8 cellular contexts compared by ENCODE assay signal in the genomic region with DNA sequence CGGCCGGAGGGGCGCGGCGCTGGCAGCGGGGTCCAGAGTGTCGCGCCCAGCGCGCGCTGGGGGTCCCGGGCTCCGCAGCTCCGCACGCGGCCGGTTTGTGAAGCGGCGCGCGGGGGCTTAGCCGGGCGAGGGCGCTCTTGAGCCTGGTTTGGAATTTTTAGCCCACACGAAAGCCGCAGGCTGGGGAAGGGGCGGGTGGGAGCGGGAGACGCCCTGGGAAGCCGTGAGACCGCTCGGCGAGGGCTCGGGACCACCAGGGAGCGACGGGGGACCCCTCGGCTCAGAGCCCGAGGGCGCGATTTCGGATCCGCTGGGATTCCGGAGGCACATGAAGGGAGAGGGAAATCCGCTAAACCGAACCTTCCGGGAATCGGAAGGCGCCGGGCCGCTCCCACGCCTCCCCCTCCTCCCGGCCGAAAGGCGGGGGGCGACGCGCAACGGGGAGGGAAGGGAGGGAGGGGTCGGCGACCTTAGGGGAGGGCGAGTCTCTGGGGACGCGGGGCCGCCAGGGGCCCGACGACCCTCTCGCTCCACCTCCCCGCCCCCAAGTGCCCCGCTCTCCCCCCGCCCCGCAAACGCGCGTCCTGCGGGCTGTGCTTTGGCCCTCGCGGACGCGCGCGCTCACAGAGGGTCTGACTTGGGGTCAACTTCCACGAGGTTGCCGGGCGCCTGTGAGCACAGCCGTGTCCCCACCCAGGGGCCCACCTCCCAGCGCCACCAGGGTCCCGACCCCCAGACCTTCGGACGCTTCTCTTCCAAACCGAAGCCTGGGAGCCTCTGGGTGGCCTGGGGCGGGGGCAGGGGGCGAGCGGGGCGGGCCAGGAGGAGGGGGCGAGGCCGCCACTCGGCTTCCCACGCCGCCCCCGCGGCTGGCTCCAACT. TPM values are rescaled to one million over a fixed set of nuclear protein-coding genes. Genes with fewer than 3 reads are reported as not detected.
DNase-seq lines count a peak whose midpoint lies in the region; ATAC-seq and TF ChIP-seq lines count a peak whose summit lies in the region.

No MANE protein-coding gene starts in this region.

- H3K9me3 ChIP-seq in iPS-18a (ENCODE audit: control insufficient read depth, low read depth, low read length) (no peaks in the 10 kb centered on the region), skeletal muscle tissue (ENCODE audit: control insufficient read depth in 3 of 3, low read length in 3 of 3) (peaks cover 0 to 3% (median 0%) of the 10 kb centered on the region in 3 donors)

- H3K36me3 ChIP-seq in iPS-18a (ENCODE audit: control insufficient read depth, low read depth, low read length) (no peaks in the 10 kb centered on the region), skeletal muscle tissue (ENCODE audit: control insufficient read depth in 3 of 3, insufficient read depth in 3 of 3, low read length in 3 of 3) (no peaks in the 10 kb centered on the region)

- H3K4me3 ChIP-seq in HL-60 (replicated peaks; ENCODE audit: insufficient read depth, low read length) (peak overlapping the region; percentile 47), iPS-18a (ENCODE audit: low read length) (peak overlapping the region; percentile 64), skeletal muscle tissue (ENCODE audit: low read length in 3 of 3) (peak overlapping the region in 2 of 3 donors; percentile 61 to 63)

- TF ChIP-seq CTCF in CD14-positive monocyte (IDR thresholded peaks at IDR 0.05), result peak; percentile 63
- TF ChIP-seq CTCF in HL-60 (IDR thresholded peaks at IDR 0.05; ENCODE audit: insufficient read depth, low read length), result peak; percentile 34
- peak; percentile 88 to 96 for TF ChIP-seq CTCF in brain (conservative IDR thresholded peaks at IDR 0.05)

- H3K27me3 Mint-ChIP-seq in CD14-positive monocyte (ENCODE audit: low read depth in 3 of 3), result peaks cover 53 to 88% (median 69%) of the 10 kb centered on the region in 3 donors
- H3K27me3 Mint-ChIP-seq in brain, result peaks cover 30% of the 10 kb centered on the region

- no peak overlapping the region for H3K9ac ChIP-seq in iPS-18a (ENCODE audit: low read length)
- peak overlapping the region in 2 of 3 donors; percentile 38 to 60 for H3K9ac ChIP-seq in skeletal muscle tissue (ENCODE audit: low read depth in 1 of 3, low read length in 3 of 3)

- H3K4me1 Mint-ChIP-seq in CD14-positive monocyte (peaks cover 7% of the 10 kb centered on the region), brain (peaks cover 17% of the 10 kb centered on the region)

- peak overlapping the region; percentile 56 to 73 for H3K4me3 Mint-ChIP-seq in CD14-positive monocyte
- H3K4me3 Mint-ChIP-seq in brain, result peak overlapping the region; percentile 63 to 76 (median 73)

- H3K4me1 ChIP-seq in iPS-18a (ENCODE audit: control insufficient read depth, low read depth, low read length) (no peaks in the 10 kb centered on the region), skeletal muscle tissue (ENCODE audit: control insufficient read depth in 3 of 3, insufficient read depth in 3 of 3, low read length in 3 of 3) (peaks cover 0 to 7% (median 5%) of the 10 kb centered on the region in 3 donors)

- H3K27me3 ChIP-seq in HL-60 (ENCODE audit: insufficient read depth, poor library complexity, severe bottlenecking) (peaks cover 39% of the 10 kb centered on the region), iPS-18a (ENCODE audit: control insufficient read depth, insufficient read depth, low read length) (peaks cover 78% of the 10 kb centered on the region), skeletal muscle tissue (ENCODE audit: control insufficient read depth in 3 of 3, insufficient read depth in 3 of 3, low read length in 3 of 3) (peaks cover 38 to 49% (median 41%) of the 10 kb centered on the region in 3 donors)

- H3K9me3 Mint-ChIP-seq in CD14-positive monocyte, result peaks cover 6 to 21% (median 10%) of the 10 kb centered on the region in 7 donors
- peaks cover 0 to 7% (median 4%) of the 10 kb centered on the region in 5 experiments for H3K9me3 Mint-ChIP-seq in brain

- H3K27ac Mint-ChIP-seq in CD14-positive monocyte (no peak overlapping the region), brain (peak overlapping the region in 1 of 5 experiments; percentile 70)

- ATAC-seq in SK-N-SH treated with all-trans-retinoic acid at 6 μM for 48 hours, result peak; percentile 67
- ATAC-seq in GM21576 (IDR thresholded peaks at IDR 0.05; ENCODE audit: unreplicated experiment), result no peak
- ATAC-seq in GM21723 (IDR thresholded peaks at IDR 0.05; ENCODE audit: unreplicated experiment), result no peak

- H3K27ac ChIP-seq in HL-60 (replicated peaks) (no peak overlapping the region), iPS-18a (ENCODE audit: low read length) (no peak overlapping the region), skeletal muscle tissue (ENCODE audit: low read depth, low read length) (no peak overlapping the region)

- no peaks in the 10 kb centered on the region for H3K36me3 Mint-ChIP-seq in CD14-positive monocyte
- H3K36me3 Mint-ChIP-seq in brain, result no peaks in the 10 kb centered on the region

- intact Hi-C loops in CD14-positive monocyte (cut with micrococcal nuclease), result loop anchor here (5.0 to 10.0 kb wide), 2 partner anchors 680 to 682 kb away; no protein-coding TSS in a partner anchor

- DNase-seq in CD14-positive monocyte (ENCODE audit: low spot score) (peak; percentile 34), HL-60 (ENCODE audit: low read depth in 1 of 2, low spot score in 1 of 2) (peak; percentile 16 to 35)

TF ChIP-seq in SK-N-SH treated with all-trans-retinoic acid at 6 μM for 48 hours, 23 proteins besides CTCF, POLR2A, EP300 and RAD21 (continues in another document):
- TF ChIP-seq CSDC2 (CRISPR knock-in tag; IDR thresholded peaks at IDR 0.05), result no peak
- TF ChIP-seq OSR1 (CRISPR knock-in tag; IDR thresholded peaks at IDR 0.05), result no peak
- TF ChIP-seq, protein P1, sequence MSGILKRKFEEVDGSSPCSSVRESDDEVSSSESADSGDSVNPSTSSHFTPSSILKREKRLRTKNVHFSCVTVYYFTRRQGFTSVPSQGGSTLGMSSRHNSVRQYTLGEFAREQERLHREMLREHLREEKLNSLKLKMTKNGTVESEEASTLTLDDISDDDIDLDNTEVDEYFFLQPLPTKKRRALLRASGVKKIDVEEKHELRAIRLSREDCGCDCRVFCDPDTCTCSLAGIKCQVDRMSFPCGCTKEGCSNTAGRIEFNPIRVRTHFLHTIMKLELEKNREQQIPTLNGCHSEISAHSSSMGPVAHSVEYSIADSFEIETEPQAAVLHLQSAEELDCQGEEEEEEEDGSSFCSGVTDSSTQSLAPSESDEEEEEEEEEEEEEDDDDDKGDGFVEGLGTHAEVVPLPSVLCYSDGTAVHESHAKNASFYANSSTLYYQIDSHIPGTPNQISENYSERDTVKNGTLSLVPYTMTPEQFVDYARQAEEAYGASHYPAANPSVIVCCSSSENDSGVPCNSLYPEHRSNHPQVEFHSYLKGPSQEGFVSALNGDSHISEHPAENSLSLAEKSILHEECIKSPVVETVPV (CRISPR knock-in tag; IDR thresholded peaks at IDR 0.05), result no peak
- TF ChIP-seq BACH2 (CRISPR knock-in tag; IDR thresholded peaks at IDR 0.05; ENCODE audit: borderline replicate concordance), result no peak
- TF ChIP-seq GLIS3 (CRISPR knock-in tag; IDR thresholded peaks at IDR 0.05), result no peak
- no peak for TF ChIP-seq RARB (CRISPR knock-in tag; IDR thresholded peaks at IDR 0.05)
- no peak for TF ChIP-seq ISL1 (CRISPR knock-in tag; IDR thresholded peaks at IDR 0.05)
- TF ChIP-seq ZNF70 (CRISPR knock-in tag; IDR thresholded peaks at IDR 0.05), result no peak
- TF ChIP-seq, protein P2, sequence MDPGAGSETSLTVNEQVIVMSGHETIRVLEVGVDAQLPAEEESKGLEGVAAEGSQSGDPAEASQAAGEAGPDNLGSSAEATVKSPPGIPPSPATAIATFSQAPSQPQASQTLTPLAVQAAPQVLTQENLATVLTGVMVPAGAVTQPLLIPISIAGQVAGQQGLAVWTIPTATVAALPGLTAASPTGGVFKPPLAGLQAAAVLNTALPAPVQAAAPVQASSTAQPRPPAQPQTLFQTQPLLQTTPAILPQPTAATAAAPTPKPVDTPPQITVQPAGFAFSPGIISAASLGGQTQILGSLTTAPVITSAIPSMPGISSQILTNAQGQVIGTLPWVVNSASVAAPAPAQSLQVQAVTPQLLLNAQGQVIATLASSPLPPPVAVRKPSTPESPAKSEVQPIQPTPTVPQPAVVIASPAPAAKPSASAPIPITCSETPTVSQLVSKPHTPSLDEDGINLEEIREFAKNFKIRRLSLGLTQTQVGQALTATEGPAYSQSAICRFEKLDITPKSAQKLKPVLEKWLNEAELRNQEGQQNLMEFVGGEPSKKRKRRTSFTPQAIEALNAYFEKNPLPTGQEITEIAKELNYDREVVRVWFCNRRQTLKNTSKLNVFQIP (CRISPR knock-in tag; IDR thresholded peaks at IDR 0.05; ENCODE audit: borderline replicate concordance, low read depth), result no peak
- TF ChIP-seq TCF4 (CRISPR knock-in tag; IDR thresholded peaks at IDR 0.05; ENCODE audit: borderline replicate concordance), result no peak
- TF ChIP-seq CREB5 (CRISPR knock-in tag; IDR thresholded peaks at IDR 0.05; ENCODE audit: low read depth), result no peak
- no peak for TF ChIP-seq PATZ1 (CRISPR knock-in tag; IDR thresholded peaks at IDR 0.05; ENCODE audit: borderline replicate concordance)

RNA-seq across cellular contexts. Expression of gene ELFN1, which starts 5.1 kb away (rescaled TPM):
- polyA plus RNA-seq in CD14-positive monocyte, result not detected
- polyA plus RNA-seq in brain (ENCODE audit: insufficient read depth, low read depth, low replicate concordance), result 1.2 TPM
- 1.6 TPM for total RNA-seq in skeletal muscle tissue

Comparison
In these comparisons a context has a peak if more than half of its experiments do, and no peak if none do; other contexts are left out.
1. CTCF ChIP-seq: peak in every context shown above with its lines; median percentile 92 in brain; 63 in CD14-positive monocyte; 34 in HL-60.